In genomic region chr11:114400222-114400973, GRCh38 we compare ENCODE assay signal across 8 cellular contexts. TPM values are rescaled to one million over a fixed set of nuclear protein-coding genes. Genes with fewer than 3 reads are reported as not detected.
DNase-seq lines count a peak whose midpoint lies in the region; ATAC-seq, FAIRE-seq and TF ChIP-seq lines count a peak whose summit lies in the region.

Gene C11orf71, minus strand, starts transcription at chr11:114400511. Its CDS starts 180 bp downstream, at chr11:114400331.
Gene RBM7, plus strand, starts transcription at chr11:114400666. Its CDS starts 6 bp downstream, at chr11:114400672.

- H3K4me1 Mint-ChIP-seq in T-helper 1 cell treated with Interleukin-12 subunit alpha and Interleukin-12 subunit beta and Interleukin-4 antibody, amounts not matched to agents 30 μg/mL and 1 μg/mL, for 36 hours (ENCODE audit: low read depth): peaks cover 37% of the 10 kb centered on the region

- DNase-seq in GM13976 (ENCODE audit: low spot score) (peak; percentile 95), NCI-H146 treated with DMSO at 0.1 percent for 48 hours (lab: John Stamatoyannopoulos, UW; ENCODE audit: unreplicated experiment) (peak; percentile 93), right atrium auricular region (ENCODE audit: low spot score) (peak; percentile 98), psoas muscle (peak; percentile 99 to 100), urothelium cell line (ENCODE audit: low spot score) (peak; percentile 99)

- H3K27ac Mint-ChIP-seq in T-helper 1 cell treated with Interleukin-12 subunit alpha and Interleukin-12 subunit beta and Interleukin-4 antibody, amounts not matched to agents 30 μg/mL and 1 μg/mL, for 36 hours: peak within 1 kb of the TSS; percentile 94

- peaks cover 30% of the 10 kb centered on the region for H3K36me3 Mint-ChIP-seq in T-helper 1 cell treated with Interleukin-12 subunit alpha and Interleukin-12 subunit beta and Interleukin-4 antibody, amounts not matched to agents 30 μg/mL and 1 μg/mL, for 36 hours (ENCODE audit: low read depth)

- peak; percentile 99 for FAIRE-seq in urothelium cell line (lab: Jason Lieb, UNC)

- in situ Hi-C loops in GM13976 (cut with MboI; ENCODE audit: low sequenced_read_pairs, unreplicated experiment): no loop called here

- H3K27me3 ChIP-seq in right atrium auricular region (no peaks in the 10 kb centered on the region), psoas muscle (ENCODE audit: insufficient read depth in 3 of 3, low read length in 2 of 3) (no peaks in the 10 kb centered on the region)

- TF ChIP-seq CTCF in GM13976 (IDR thresholded peaks at IDR 0.05; ENCODE audit: borderline replicate concordance, control extremely low read depth, extremely low read depth, insufficient read depth, missing control alignments) (no peak), right atrium auricular region (IDR thresholded peaks at IDR 0.05) (no peak), psoas muscle (IDR thresholded peaks at IDR 0.05) (no peak)

- H3K4me3 Mint-ChIP-seq in T-helper 1 cell treated with Interleukin-12 subunit alpha and Interleukin-12 subunit beta and Interleukin-4 antibody, amounts not matched to agents 30 μg/mL and 1 μg/mL, for 36 hours: peak within 1 kb of the TSS; percentile 90

- intact Hi-C loops in psoas muscle (cut with DNase I): loop anchor here (1.0 to 5.0 kb wide), 2 partner anchors 37 to 39 kb away; partner anchors contain the start of gene REXO2 (in 2 of the 2)

- H3K9me3 Mint-ChIP-seq in T-helper 1 cell treated with Interleukin-12 subunit alpha and Interleukin-12 subunit beta and Interleukin-4 antibody, amounts not matched to agents 30 μg/mL and 1 μg/mL, for 36 hours: no peaks in the 10 kb centered on the region

- peak within 1 kb of the TSS; percentile 83 to 93 for H3K4me3 ChIP-seq in right atrium auricular region
- peak within 1 kb of the TSS; percentile 88 for H3K4me3 ChIP-seq in psoas muscle

- H3K9me3 ChIP-seq in right atrium auricular region: no peaks in the 10 kb centered on the region
- H3K9me3 ChIP-seq in psoas muscle: no peaks in the 10 kb centered on the region

- H3K4me1 ChIP-seq in right atrium auricular region (peaks cover 0 to 52% of the 10 kb centered on the region in 2 donors), psoas muscle (peaks cover 27% of the 10 kb centered on the region)

- H3K27ac ChIP-seq in angular gyrus (ENCODE audit: low read depth, low read length) (peak within 1 kb of the TSS; percentile 98), right atrium auricular region (peak within 1 kb of the TSS; percentile 96 to 98), psoas muscle (peak within 1 kb of the TSS; percentile 98)

- H3K36me3 ChIP-seq in right atrium auricular region (peaks cover under 1% of the 10 kb centered on the region), psoas muscle (ENCODE audit: insufficient read depth in 1 of 2, low read depth in 1 of 2) (peaks cover 9 to 17% of the 10 kb centered on the region in 2 donors)

- WGBS in psoas muscle, 3 donors: 0% methylated on average over 67 to 69 of the region's 69 CpGs

- peak; percentile 92 for ATAC-seq in HG02870 (IDR thresholded peaks at IDR 0.05; ENCODE audit: unreplicated experiment)
- ATAC-seq in psoas muscle: peak; percentile 95 to 96 (median 96)

- H3K27me3 Mint-ChIP-seq in T-helper 1 cell treated with Interleukin-12 subunit alpha and Interleukin-12 subunit beta and Interleukin-4 antibody, amounts not matched to agents 30 μg/mL and 1 μg/mL, for 36 hours (ENCODE audit: low read depth): peaks cover 4% of the 10 kb centered on the region

RNA-seq across cellular contexts. Expression of gene C11orf71, which starts in this region (rescaled TPM):
- total RNA-seq in right atrium auricular region (10 to 100 TPM in 1 of 2 donors, 1 to 10 TPM in 1; 6.5 to 10.2 TPM), psoas muscle (10 to 100 TPM in 3 of 4 donors, 1 to 10 TPM in 1; 7.8 to 18.1 (median 11.5) TPM)
- 10 to 100 TPM in 1 of 3 donors, 1 to 10 TPM in 2; 3.4 to 13.1 (median 5.0) TPM for polyA plus RNA-seq in psoas muscle

RNA-seq across cellular contexts. Expression of gene RBM7, which starts in this region (rescaled TPM):
- 10 to 100 TPM; 12.1 to 13.2 TPM for total RNA-seq in right atrium auricular region
- 10 to 100 TPM in 3 of 4 donors, 1 to 10 TPM in 1; 9.1 to 24.1 (median 17.3) TPM for total RNA-seq in psoas muscle
- 10 to 100 TPM; 13.7 to 21.7 (median 18.5) TPM for polyA plus RNA-seq in psoas muscle

Comparison
In these comparisons a context has a peak if more than half of its experiments do, and no peak if none do; other contexts are left out.
1. Peak in every context shown above with its lines: DNase-seq, ATAC-seq, H3K4me3 ChIP-seq and H3K27ac ChIP-seq.